ENCODE assay signal across 8 cellular contexts in genomic region chr16:74700206-74701040, GRCh38. TPM values are rescaled to one million over a fixed set of nuclear protein-coding genes. Genes with fewer than 3 reads are reported as not detected.
DNase-seq lines count a peak whose midpoint lies in the region; ATAC-seq and TF ChIP-seq lines count a peak whose summit lies in the region.

Gene MLKL, minus strand, starts transcription at chr16:74700862. Its CDS starts 5,105 bp downstream, at chr16:74695757.

- intact Hi-C loops in PC-3 (cut with micrococcal nuclease) = loop anchor here (2.0 kb wide), 1 partner anchor 34 kb away; the partner anchor contains the start of gene RFWD3

- peak; percentile 41 for ATAC-seq in HG03045 (IDR thresholded peaks at IDR 0.05; ENCODE audit: unreplicated experiment)
- peak; percentile 85 for ATAC-seq in PC-3

- H3K36me3 ChIP-seq in PC-3 (ENCODE audit: low read depth, low read length) (no peaks in the 10 kb centered on the region; the same call in 1 of the 2 replicates), tibial nerve (peaks cover 0 to under 1% (median 0%) of the 10 kb centered on the region in 3 donors)

- H3K36me3 Mint-ChIP-seq in osteocyte (ENCODE audit: unreplicated experiment) = no peaks in the 10 kb centered on the region

- no peaks in the 10 kb centered on the region for H3K9me3 Mint-ChIP-seq in osteocyte (ENCODE audit: unreplicated experiment)

- H3K9me3 ChIP-seq in PC-3 (ENCODE audit: low read length) (no peaks in the 10 kb centered on the region), tibial nerve (no peaks in the 10 kb centered on the region)

- peak within 1 kb of the TSS; percentile 60 for H3K27ac Mint-ChIP-seq in osteocyte (ENCODE audit: unreplicated experiment)

- H3K4me3 ChIP-seq in PC-3 (ENCODE audit: low read length) (peak within 1 kb of the TSS; percentile 96), fibroblast of the aortic adventitia (ENCODE audit: low read depth, low read length) (peak within 1 kb of the TSS; percentile 93), tibial nerve (peak within 1 kb of the TSS; percentile 61 to 91 (median 72))

- TF ChIP-seq CTCF in PC-3 (conservative IDR thresholded peaks at IDR 0.05; ENCODE audit: low read depth, low read length) = no peak
- no peak for TF ChIP-seq CTCF in fibroblast of the aortic adventitia (IDR thresholded peaks at IDR 0.05; ENCODE audit: insufficient read depth, low read length)
- no peak for TF ChIP-seq CTCF in osteocyte (IDR thresholded peaks at IDR 0.05)
- TF ChIP-seq CTCF in tibial nerve (IDR thresholded peaks at IDR 0.05) = peak in 1 of 5 experiments; percentile 8

- H3K27ac ChIP-seq in PC-3 (ENCODE audit: low read length) (peak within 1 kb of the TSS; percentile 92), tibial nerve (peak within 1 kb of the TSS; percentile 70 to 92 (median 86))

- H2AFZ ChIP-seq in PC-3 (ENCODE audit: low read length) = peak within 1 kb of the TSS; percentile 97

- peak in 1 of 2 donors; percentile 53 for TF ChIP-seq EP300 in tibial nerve (IDR thresholded peaks at IDR 0.05)

- TSS peak; percentile 64 for BruUV-seq in PC-3 (replicated peaks; lab: Mats Ljungman, UMichigan)

- peaks cover 21% of the 10 kb centered on the region for H3K4me1 Mint-ChIP-seq in osteocyte (ENCODE audit: unreplicated experiment)

- TF ChIP-seq POLR2A in tibial nerve (IDR thresholded peaks at IDR 0.05) = no peak

- peak; percentile 70 for DNase-seq in NK-92 treated with Interleukin-12 subunit alpha and Interleukin-12 subunit beta, amount 100 ng/mL, for 24 hours (lab: John Stamatoyannopoulos, UW)
- DNase-seq in NK-92 (lab: John Stamatoyannopoulos, UW; ENCODE audit: unreplicated experiment) (no peak), PC-3 (peak; percentile 62), activated T-helper 1 cell treated with Interleukin-2 at 50 U/mL for 16 hours (ENCODE audit: low read depth) (peak; percentile 32), fibroblast of the aortic adventitia (ENCODE audit: low read depth) (peak; percentile 51), osteocyte (ENCODE audit: extremely low spot score, unreplicated experiment) (no peak), tibial nerve (ENCODE audit: low spot score in 2 of 2) (peak; percentile 30 to 35)

- H3K4me2 ChIP-seq in PC-3 (ENCODE audit: low read length) = peak within 1 kb of the TSS; percentile 92

- H3K4me1 ChIP-seq in PC-3 (ENCODE audit: insufficient read depth, low read length) = peaks cover 25% of the 10 kb centered on the region
- peaks cover 0 to 29% (median 12%) of the 10 kb centered on the region in 4 donors for H3K4me1 ChIP-seq in tibial nerve

- CTCF ChIA-PET in PC-3 (lab: Charles Lee) = interaction anchor here (1.1 kb wide), 1 partner anchor 162 kb away, joined by 3 read pairs; no protein-coding TSS in a partner anchor

- H3K27me3 Mint-ChIP-seq in osteocyte (ENCODE audit: unreplicated experiment) = no peaks in the 10 kb centered on the region

- POLR2A ChIA-PET in PC-3 (lab: Charles Lee; ENCODE audit: unreplicated experiment) = interaction anchor here (0.6 kb wide), 1 partner anchor 11 kb away, joined by 3 read pairs; no protein-coding TSS in a partner anchor

- peak within 1 kb of the TSS; percentile 91 for H3K9ac ChIP-seq in PC-3 (ENCODE audit: low read length)

- H3K4me3 Mint-ChIP-seq in osteocyte (ENCODE audit: unreplicated experiment) = peak within 1 kb of the TSS; percentile 54

- H3K9me2 ChIP-seq in PC-3 (replicated peaks; ENCODE audit: low read length) = no peaks in the 10 kb centered on the region

- peaks cover 30% of the 10 kb centered on the region for H3K79me2 ChIP-seq in PC-3 (ENCODE audit: low read length)

- no peaks in the 10 kb centered on the region for H4K20me1 ChIP-seq in PC-3 (ENCODE audit: low read length)

- no peaks in the 10 kb centered on the region for H3F3A ChIP-seq in PC-3 (ENCODE audit: low read length, unreplicated experiment)

- WGBS in tibial nerve, 2 donors = 0 to 6% methylated on average over 32 to 47 of the region's 48 CpGs

- no peaks in the 10 kb centered on the region for H3K27me3 ChIP-seq in PC-3 (ENCODE audit: low read length)
- H3K27me3 ChIP-seq in tibial nerve = no peaks in the 10 kb centered on the region

RNA-seq across cellular contexts. Expression of gene MLKL, which starts in this region (rescaled TPM):
- total RNA-seq in PC-3 (2014; rRNA removed) = 29.6 and 30.9 TPM in 2 replicates
- 6.3 and 10.8 TPM in 2 replicates for total RNA-seq in fibroblast of the aortic adventitia (ENCODE audit: low replicate concordance)
- 0.50 and 1.3 TPM in 2 replicates for total RNA-seq in osteocyte
- total RNA-seq in tibial nerve = 10 to 100 TPM in 2 of 4 donors, 1 to 10 TPM in 2; 4.8 to 22.8 (median 10.2) TPM

Comparison
In these comparisons a context has a peak if more than half of its experiments do, and no peak if none do; other contexts are left out.
1. DNase-seq: peak in NK-92 treated with Interleukin-12 subunit alpha and Interleukin-12 subunit beta, amount 100 ng/mL, for 24 hours (single experiment), PC-3 (single experiment), activated T-helper 1 cell treated with Interleukin-2 at 50 U/mL for 16 hours (single experiment), fibroblast of the aortic adventitia (single experiment) and tibial nerve (2 of 2); none in NK-92 (single experiment) and osteocyte (single experiment).
2. Peak in every context shown above with its lines, with median percentiles within 50 percentile points of each other: H3K4me3 ChIP-seq.